Comparison of ENCODE assay signal across 8 cellular contexts in the genomic region with DNA sequence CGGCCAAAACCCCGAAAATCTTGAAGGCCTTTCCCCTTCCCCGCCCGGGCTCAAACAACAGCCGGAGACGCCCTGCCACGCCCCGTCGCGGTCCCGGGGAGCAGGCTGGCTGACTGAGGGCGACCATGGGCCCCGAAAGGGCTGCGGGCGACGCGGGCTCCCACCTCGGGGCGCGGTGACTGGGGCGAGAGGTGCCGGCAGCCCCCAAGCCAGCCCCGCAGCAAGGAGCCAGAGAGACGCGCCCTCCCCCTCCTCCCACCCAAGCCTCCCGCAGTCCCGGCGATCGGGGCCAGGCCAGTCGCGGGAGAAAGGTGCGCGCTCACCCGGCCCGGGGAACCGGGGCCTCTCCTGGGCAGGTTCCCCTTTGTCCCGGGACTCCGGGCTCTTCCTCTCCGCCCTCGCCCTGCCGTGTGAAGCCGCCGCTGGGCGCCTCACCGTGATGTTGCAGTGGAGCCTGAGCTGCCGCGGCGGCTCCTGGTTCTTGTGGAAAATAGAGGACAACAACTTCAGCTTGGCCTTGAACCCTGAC. TPM values are rescaled to one million over a fixed set of nuclear protein-coding genes. Genes with fewer than 3 reads are reported as not detected.
DNase-seq lines count a peak whose midpoint lies in the region; ATAC-seq and TF ChIP-seq lines count a peak whose summit lies in the region.

No MANE protein-coding gene starts in this region.

- CTCF ChIA-PET in AG04449 (lab: Yijun Ruan, JAX) (interaction anchor here (0.9 to 3.6 kb wide), 14 partner anchors 9 to 770 kb away, joined by 3 to 32 read pairs (median 6); partner anchors contain the start of gene ZSCAN2), SK-N-SH (lab: Yijun Ruan, JAX) (interaction anchor here (0.6 to 3.3 kb wide), 20 partner anchors 8 to 1506 kb away, joined by 3 to 28 read pairs (median 4); partner anchors contain the start of genes WDR73 and ZSCAN2)

- no peak for TF ChIP-seq EP300 in SK-N-SH (IDR thresholded peaks at IDR 0.05; ENCODE audit: borderline replicate concordance in 1 of 2, low read depth in 1 of 2, low read length in 1 of 2)

- H3K36me3 ChIP-seq in SK-N-SH (replicated peaks in 1 of 2; ENCODE audit: control insufficient read depth in 1 of 2, insufficient read depth in 2 of 2, low read length in 1 of 2) = peaks cover 0 to 4% of the 10 kb centered on the region in 2 experiments
- H3K36me3 ChIP-seq in heart right ventricle = peaks cover 0 to 6% (median 0%) of the 10 kb centered on the region in 9 donors
- H3K36me3 ChIP-seq in rectal smooth muscle tissue (ENCODE audit: control insufficient read depth, insufficient read depth, low read length) = no peaks in the 10 kb centered on the region

- no peaks in the 10 kb centered on the region; a peak in 2 of 4 replicates for H3K4me1 ChIP-seq in SK-N-SH (ENCODE audit: control insufficient read depth in 1 of 2, insufficient read depth in 2 of 2, low read depth in 1 of 2, low read length in 1 of 2)
- H3K4me1 ChIP-seq in heart right ventricle = peaks cover 0 to 18% (median 8%) of the 10 kb centered on the region in 9 donors
- no peaks in the 10 kb centered on the region for H3K4me1 ChIP-seq in rectal smooth muscle tissue (ENCODE audit: control insufficient read depth, insufficient read depth, low read length)

- H3K27me3 ChIP-seq in SK-N-SH (ENCODE audit: insufficient read depth) (no peaks in the 10 kb centered on the region), heart right ventricle (no peaks in the 10 kb centered on the region), rectal smooth muscle tissue (ENCODE audit: control insufficient read depth, insufficient read depth, low read length) (no peaks in the 10 kb centered on the region)

- peak overlapping the region; percentile 90 for H3K4me2 ChIP-seq in SK-N-SH

- WGBS in SK-N-SH (ENCODE audit: low lambda C conversion rate) = 2% methylated on average over 37 of the region's 48 CpGs
- WGBS in heart right ventricle, 2 donors = 0% methylated on average over 45 to 48 of the region's 48 CpGs

- H3K9ac ChIP-seq in SK-N-SH (peak overlapping the region; percentile 96), rectal smooth muscle tissue (ENCODE audit: low read length) (peak overlapping the region; percentile 56)

- no peaks in the 10 kb centered on the region for H3K9me2 ChIP-seq in SK-N-SH

- intact Hi-C loops in heart right ventricle (cut with DNase I) = loop anchor here in 1 of 10 donors (10.0 kb wide), 1 partner anchor 355 kb away; no protein-coding TSS in a partner anchor

- peaks cover 45% of the 10 kb centered on the region for H3K79me2 ChIP-seq in SK-N-SH (ENCODE audit: insufficient read depth)

- POLR2A ChIA-PET in AG04449 (lab: Yijun Ruan, JAX) = no interaction called here
- POLR2A ChIA-PET in SK-N-SH (lab: Yijun Ruan, JAX) = interaction anchor here (0.9 to 1.3 kb wide), 2 partner anchors 84 to 344 kb away, joined by 3 read pairs; partner anchors contain the start of gene WDR73

- peak overlapping the region; percentile 80 to 81 for H3K27ac ChIP-seq in SK-N-SH (ENCODE audit: low read depth in 2 of 2, low read length in 1 of 2)
- peak overlapping the region; percentile 88 to 97 (median 94) for H3K27ac ChIP-seq in heart right ventricle
- H3K27ac ChIP-seq in rectal smooth muscle tissue (ENCODE audit: low read depth, low read length) = peak overlapping the region; percentile 91

- no peak for TF ChIP-seq RAD21 in SK-N-SH (IDR thresholded peaks at IDR 0.05; ENCODE audit: low read length)

- DNase-seq in AG04449 (ENCODE audit: low read depth, low spot score) = no peak
- peak; percentile 70 for DNase-seq in SK-N-SH
- DNase-seq in activated naive CD8-positive, alpha-beta T cell treated with anti-CD3 and anti-CD28 coated beads, Interleukin-2, amount 50 U/mL, for 16 hours (ENCODE audit: low read depth, low spot score) = peak; percentile 1
- DNase-seq in heart right ventricle = peak; percentile 42 to 70

- peaks cover 23% of the 10 kb centered on the region for H3F3A ChIP-seq in SK-N-SH (replicated peaks; ENCODE audit: insufficient read depth)

- TF ChIP-seq CTCF in AG04449 (IDR thresholded peaks at IDR 0.05; ENCODE audit: insufficient read depth, low read length, missing control alignments) (no peak), SK-N-SH (IDR thresholded peaks at IDR 0.05) (no peak), heart right ventricle (IDR thresholded peaks at IDR 0.05) (no peak)

- no peaks in the 10 kb centered on the region for H4K20me1 ChIP-seq in SK-N-SH (ENCODE audit: insufficient read depth)

- peak; percentile 57 for ATAC-seq in GM21528 (IDR thresholded peaks at IDR 0.05; ENCODE audit: low FRiP score, unreplicated experiment)
- ATAC-seq in heart right ventricle = peak; percentile 66 to 85 (median 78)
- ATAC-seq in GM18511 (IDR thresholded peaks at IDR 0.05; ENCODE audit: unreplicated experiment) = no peak
- ATAC-seq in GM19397 (IDR thresholded peaks at IDR 0.05; ENCODE audit: unreplicated experiment) = no peak

- H3K4me3 ChIP-seq in AG04449 (ENCODE audit: low read depth, low read length) (peak overlapping the region; percentile 73), SK-N-SH (ENCODE audit: low read depth in 2 of 2, low read length in 1 of 2) (peak overlapping the region; percentile 84 to 85), heart right ventricle (peak overlapping the region; percentile 63 to 95 (median 84)), rectal smooth muscle tissue (ENCODE audit: low read length) (peak overlapping the region; percentile 84)

- peak overlapping the region; percentile 86; the same call in 1 of the 2 replicates for H2AFZ ChIP-seq in SK-N-SH (ENCODE audit: low read depth)

- H3K9me3 ChIP-seq in SK-N-SH (no peaks in the 10 kb centered on the region), heart right ventricle (no peaks in the 10 kb centered on the region)

TF ChIP-seq in SK-N-SH, 30 proteins besides CTCF, POLR2A, EP300 and RAD21:
- TF ChIP-seq TAF1 (IDR thresholded peaks at IDR 0.05; ENCODE audit: borderline replicate concordance, low read depth, low read length) = no peak
- no peak for TF ChIP-seq MEF2A (IDR thresholded peaks at IDR 0.05; ENCODE audit: borderline replicate concordance, low read depth)
- TF ChIP-seq CHD2 (IDR thresholded peaks at IDR 0.05; ENCODE audit: low read length, partially characterized antibody) = no peak
- no peak for TF ChIP-seq PBX3 (IDR thresholded peaks at IDR 0.05)
- no peak for TF ChIP-seq FOXJ3 (CRISPR knock-in tag; IDR thresholded peaks at IDR 0.05)
- TF ChIP-seq RCOR1 (IDR thresholded peaks at IDR 0.05; ENCODE audit: low read length) = no peak
- TF ChIP-seq JUND (IDR thresholded peaks at IDR 0.05) = no peak
- TF ChIP-seq MXI1 (IDR thresholded peaks at IDR 0.05; ENCODE audit: low read depth, low read length) = no peak
- no peak for TF ChIP-seq EZH2phosphoT487 (IDR thresholded peaks at IDR 0.05; ENCODE audit: borderline replicate concordance, low read depth)
- TF ChIP-seq POLR2AphosphoS5 (IDR thresholded peaks at IDR 0.05; ENCODE audit: low read depth, low read length) = no peak
- TF ChIP-seq ELF1 (IDR thresholded peaks at IDR 0.05) = no peak
- TF ChIP-seq, protein P1, sequence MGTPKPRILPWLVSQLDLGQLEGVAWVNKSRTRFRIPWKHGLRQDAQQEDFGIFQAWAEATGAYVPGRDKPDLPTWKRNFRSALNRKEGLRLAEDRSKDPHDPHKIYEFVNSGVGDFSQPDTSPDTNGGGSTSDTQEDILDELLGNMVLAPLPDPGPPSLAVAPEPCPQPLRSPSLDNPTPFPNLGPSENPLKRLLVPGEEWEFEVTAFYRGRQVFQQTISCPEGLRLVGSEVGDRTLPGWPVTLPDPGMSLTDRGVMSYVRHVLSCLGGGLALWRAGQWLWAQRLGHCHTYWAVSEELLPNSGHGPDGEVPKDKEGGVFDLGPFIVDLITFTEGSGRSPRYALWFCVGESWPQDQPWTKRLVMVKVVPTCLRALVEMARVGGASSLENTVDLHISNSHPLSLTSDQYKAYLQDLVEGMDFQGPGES (IDR thresholded peaks at IDR 0.05; ENCODE audit: low read depth, low read length) = no peak
- TF ChIP-seq MAX (IDR thresholded peaks at IDR 0.05; ENCODE audit: low read depth) = no peak
- no peak; the same call in 1 of the 2 replicates for TF ChIP-seq YY1 (IDR thresholded peaks at IDR 0.05; ENCODE audit: low read depth)

RNA-seq across cellular contexts. Expression of gene ZSCAN2, which starts 30.6 kb away (rescaled TPM):
- polyA plus RNA-seq in SK-N-SH (2012; rRNA removed) (17.8 and 22.0 TPM in 2 replicates), heart right ventricle (1 to 10 TPM; 4.1 to 4.2 TPM)
- polyA plus RNA-seq in SK-N-SH (2012; cell fraction: cytosol; rRNA removed) = 15.7 and 18.0 TPM in 2 replicates
- polyA plus RNA-seq in SK-N-SH (2012; cell fraction: nucleus; rRNA removed) = 19.0 and 25.0 TPM in 2 replicates
- total RNA-seq in heart right ventricle = 1 to 10 TPM; 3.7 to 8.1 (median 5.9) TPM

Comparison
In these comparisons a context has a peak if more than half of its experiments do, and no peak if none do; other contexts are left out.
1. ATAC-seq: peak in GM21528 (single experiment) and heart right ventricle (8 of 8); none in GM18511 (single experiment) and GM19397 (single experiment).
2. Peak in every context shown above with its lines, with median percentiles within 50 percentile points of each other: H3K4me3 ChIP-seq and H3K27ac ChIP-seq.